Comparison of ENCODE assay signal across 8 cellular contexts in genomic region chr17:44004761-44005526, GRCh38. TPM values are rescaled to one million over a fixed set of nuclear protein-coding genes. Genes with fewer than 3 reads are reported as not detected.
DNase-seq lines count a peak whose midpoint lies in the region; ATAC-seq and TF ChIP-seq lines count a peak whose summit lies in the region.

No MANE protein-coding gene starts in this region.

- no peaks in the 10 kb centered on the region for H3K79me2 ChIP-seq in neural cell (replicated peaks; ENCODE audit: insufficient read depth, low read length)

- no peak overlapping the region for H3K27ac Mint-ChIP-seq in endothelial cell (ENCODE audit: unreplicated experiment)

- H3K4me3 Mint-ChIP-seq in endothelial cell (ENCODE audit: unreplicated experiment), result no peak overlapping the region

- no peak overlapping the region for H2AFZ ChIP-seq in neural cell (ENCODE audit: low read depth, low read length)

- H3K4me1 ChIP-seq in BE2C, result peaks cover 2% of the 10 kb centered on the region

- no peaks in the 10 kb centered on the region; the same call in 1 of the 2 replicates for H3K36me3 ChIP-seq in BE2C
- no peaks in the 10 kb centered on the region for H3K36me3 ChIP-seq in neural cell (ENCODE audit: insufficient read depth, low read length)

- H3K27me3 ChIP-seq in BE2C (peaks cover 23% of the 10 kb centered on the region), neural cell (ENCODE audit: insufficient read depth, low read depth, low read length) (peaks cover 64% of the 10 kb centered on the region)

- peaks cover 17% of the 10 kb centered on the region for H3K27me3 Mint-ChIP-seq in endothelial cell (ENCODE audit: unreplicated experiment)

- TF ChIP-seq CTCF in BE2C (IDR thresholded peaks at IDR 0.05; ENCODE audit: low read depth, low read length) (no peak), endothelial cell (IDR thresholded peaks at IDR 0.05; ENCODE audit: unreplicated experiment) (no peak), neural cell (IDR thresholded peaks at IDR 0.05; ENCODE audit: poor library complexity, severe bottlenecking) (no peak)

- DNase-seq in BE2C (peak; percentile 34), NCI-H69 (lab: John Stamatoyannopoulos, UW) (peak; percentile 68), endothelial cell (ENCODE audit: low spot score) (peak; percentile 37), substantia nigra (lab: John Stamatoyannopoulos, UW) (no peak), nucleus accumbens (lab: John Stamatoyannopoulos, UW) (no peak), NCI-H1694 (lab: John Stamatoyannopoulos, UW) (no peak)

- no peaks in the 10 kb centered on the region for H3K9me3 ChIP-seq in BE2C
- no peaks in the 10 kb centered on the region for H3K9me3 ChIP-seq in neural cell (ENCODE audit: low read length)

- no peak overlapping the region for H3K9ac ChIP-seq in neural cell (ENCODE audit: low read length)

- no peak overlapping the region for H3K27ac ChIP-seq in neural cell (ENCODE audit: low read length)
- H3K27ac ChIP-seq in substantia nigra (ENCODE audit: low read depth, low read length, poor library complexity, severe bottlenecking), result no peak overlapping the region

- H3K4me2 ChIP-seq in neural cell (ENCODE audit: low read length), result no peak overlapping the region

- no peak for TF ChIP-seq EP300 in neural cell (conservative IDR thresholded peaks at IDR 0.05; ENCODE audit: poor library complexity, severe bottlenecking)

- H3K36me3 Mint-ChIP-seq in endothelial cell (ENCODE audit: low read depth, unreplicated experiment), result peaks cover 3% of the 10 kb centered on the region

- TF ChIP-seq RAD21 in neural cell (conservative IDR thresholded peaks at IDR 0.05), result no peak

- peaks cover 16% of the 10 kb centered on the region for H3K4me1 Mint-ChIP-seq in endothelial cell (ENCODE audit: unreplicated experiment)

- no peaks in the 10 kb centered on the region for H3K9me3 Mint-ChIP-seq in endothelial cell (ENCODE audit: unreplicated experiment)

- no peaks in the 10 kb centered on the region for H3K9me2 ChIP-seq in neural cell (ENCODE audit: insufficient read depth, low read length)

- no peak for ATAC-seq in GM19455 (IDR thresholded peaks at IDR 0.05; ENCODE audit: unreplicated experiment)

- no peaks in the 10 kb centered on the region for H4K20me1 ChIP-seq in neural cell (ENCODE audit: insufficient read depth)

- H3F3A ChIP-seq in neural cell (ENCODE audit: insufficient read depth, low read length, poor library complexity, severe bottlenecking), result no peaks in the 10 kb centered on the region

- H3K4me3 ChIP-seq in BE2C (ENCODE audit: low read depth, low read length) (peak overlapping the region; percentile 74), neural cell (ENCODE audit: low read length) (peak overlapping the region; percentile 70)

TF ChIP-seq in neural cell, 6 proteins besides CTCF, POLR2A, EP300 and RAD21:
- TF ChIP-seq TAF1 (IDR thresholded peaks at IDR 0.05; ENCODE audit: low read depth) (no peak), MXI1 (conservative IDR thresholded peaks at IDR 0.05; ENCODE audit: poor library complexity, severe bottlenecking) (no peak), POLR2AphosphoS5 (IDR thresholded peaks at IDR 0.05) (no peak), EZH2 (IDR thresholded peaks at IDR 0.05; ENCODE audit: borderline replicate concordance, insufficient read depth, low read length, poor library complexity, severe bottlenecking) (peak; percentile 64), SMC3 (conservative IDR thresholded peaks at IDR 0.05; ENCODE audit: poor library complexity) (no peak), REST (IDR thresholded peaks at IDR 0.05; ENCODE audit: borderline replicate concordance) (no peak)

RNA-seq across cellular contexts. Expression of gene NAGS, which starts 0.5 kb away (rescaled TPM):
- 0.86 TPM for polyA plus RNA-seq in BE2C (2012; ENCODE audit: insufficient read depth, insufficient read length, low read depth)
- 1.2 TPM for total RNA-seq in endothelial cell (ENCODE audit: unreplicated experiment)
- polyA plus RNA-seq in neural cell, result 0.50 TPM in 1 of 2 replicates, not detected in the other
- polyA minus RNA-seq in neural cell, result 0.46 TPM in 1 of 2 replicates, not detected in the other

RNA-seq across cellular contexts. Expression of gene TMEM101, which starts 9.8 kb away (rescaled TPM):
- polyA plus RNA-seq in BE2C (2012; ENCODE audit: insufficient read depth, insufficient read length, low read depth), result 67.5 TPM
- 32.1 TPM for total RNA-seq in endothelial cell (ENCODE audit: unreplicated experiment)
- 59.3 and 62.9 TPM in 2 replicates for polyA plus RNA-seq in neural cell
- 33.5 and 38.7 TPM in 2 replicates for polyA minus RNA-seq in neural cell

RNA-seq across cellular contexts. Expression of gene PYY, which starts 51.2 kb away (rescaled TPM):
- 4.2 TPM for polyA plus RNA-seq in BE2C (2012; ENCODE audit: insufficient read depth, insufficient read length, low read depth)
- not detected for total RNA-seq in endothelial cell (ENCODE audit: unreplicated experiment)
- not detected in 2 replicates for polyA plus RNA-seq in neural cell
- polyA minus RNA-seq in neural cell, result not detected in 2 replicates

Comparison
In these comparisons a context has a peak if more than half of its experiments do, and no peak if none do; other contexts are left out.
1. DNase-seq: peak in BE2C (single experiment), NCI-H69 (single experiment) and endothelial cell (single experiment); none in substantia nigra (0 of 49), nucleus accumbens (0 of 56) and NCI-H1694 (single experiment).